In the genomic region with DNA sequence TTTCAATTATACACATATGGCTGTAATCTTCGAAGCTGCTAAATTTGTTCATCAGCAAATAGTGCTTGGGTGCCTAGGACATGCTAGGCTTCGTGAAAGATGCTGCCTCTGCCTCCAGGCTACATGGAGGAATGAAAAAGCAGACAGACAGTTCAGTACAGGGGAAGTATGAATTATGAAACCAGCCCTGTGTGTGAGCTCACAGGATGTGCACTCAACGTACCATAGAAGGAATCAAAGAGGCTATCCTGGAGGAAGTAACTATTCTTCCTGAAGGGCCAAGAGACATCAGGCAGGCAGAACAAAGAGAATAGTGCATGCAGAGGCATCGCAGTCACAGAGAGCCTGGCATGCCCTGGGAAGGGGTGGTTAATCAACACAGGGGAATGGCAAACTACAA, we compare ENCODE assay signal across 8 cellular contexts.
DNase-seq lines count a peak whose midpoint lies in the region; ATAC-seq and TF ChIP-seq lines count a peak whose summit lies in the region.

No MANE protein-coding gene starts in this region.

- peaks cover 19% of the 10 kb centered on the region for H3K9me3 Mint-ChIP-seq in T-helper 2 cell treated with Interferon-gamma antibody and Interleukin-4, amounts not matched to agents 5 μg/mL and 100 μg/mL, for 36 hours

- H3K27ac ChIP-seq in lung (ENCODE audit: low read depth in 1 of 2, low read length in 1 of 2), result no peak overlapping the region

- peak; percentile 82 for ATAC-seq in GM21723 (IDR thresholded peaks at IDR 0.05; ENCODE audit: unreplicated experiment)
- ATAC-seq in SK-N-SH treated with all-trans-retinoic acid at 6 μM for 48 hours, result peak; percentile 36
- peak; percentile 66 for ATAC-seq in lung (ENCODE audit: insufficient read depth, low FRiP score)
- no peak for ATAC-seq in HG02678 (IDR thresholded peaks at IDR 0.05; ENCODE audit: unreplicated experiment)

- no peak overlapping the region for H3K4me3 Mint-ChIP-seq in T-helper 2 cell treated with Interferon-gamma antibody and Interleukin-4, amounts not matched to agents 5 μg/mL and 100 μg/mL, for 36 hours

- H3K4me1 ChIP-seq in lung (ENCODE audit: control insufficient read depth in 2 of 2, insufficient read depth in 2 of 2, low read length in 2 of 2), result peaks cover 2 to 4% of the 10 kb centered on the region in 2 donors

- H3K4me1 Mint-ChIP-seq in T-helper 2 cell treated with Interferon-gamma antibody and Interleukin-4, amounts not matched to agents 5 μg/mL and 100 μg/mL, for 36 hours (ENCODE audit: low read depth), result peaks cover 28% of the 10 kb centered on the region

- no peaks in the 10 kb centered on the region for H3K9me3 ChIP-seq in lung (ENCODE audit: control insufficient read depth in 2 of 2, insufficient read depth in 1 of 2, low read length in 1 of 2)

- peaks cover 10% of the 10 kb centered on the region for H3K36me3 Mint-ChIP-seq in T-helper 2 cell treated with Interferon-gamma antibody and Interleukin-4, amounts not matched to agents 5 μg/mL and 100 μg/mL, for 36 hours (ENCODE audit: low read depth)

- TF ChIP-seq CTCF in GM12864 (IDR thresholded peaks at IDR 0.05; ENCODE audit: low read depth, low read length, missing control alignments) (no peak), lung (IDR thresholded peaks at IDR 0.05; ENCODE audit: control extremely low read depth, extremely low read depth) (no peak)

- H3K27ac Mint-ChIP-seq in T-helper 2 cell treated with Interferon-gamma antibody and Interleukin-4, amounts not matched to agents 5 μg/mL and 100 μg/mL, for 36 hours, result no peak overlapping the region

- DNase-seq in GM12864 (ENCODE audit: low read depth) (peak; percentile 22), lung (ENCODE audit: low spot score) (no peak), NCI-H187 (lab: John Stamatoyannopoulos, UW) (no peak), cerebellar cortex (ENCODE audit: low spot score) (no peak)
- DNase-seq in T-helper 2 cell treated with Interferon-gamma antibody and Interleukin-4, amounts not matched to agents 5 μg/mL and 100 μg/mL, for 36 hours (ENCODE audit: low spot score), result no peak

- H3K4me3 ChIP-seq in GM12864 (ENCODE audit: low read depth, low read length), result no peak overlapping the region; the same call in 1 of the 2 replicates
- H3K4me3 ChIP-seq in lung, result no peak overlapping the region

- H3K36me3 ChIP-seq in lung (ENCODE audit: control insufficient read depth in 2 of 2, insufficient read depth in 2 of 2, low read length in 2 of 2), result no peaks in the 10 kb centered on the region

- no peaks in the 10 kb centered on the region for H3K27me3 Mint-ChIP-seq in T-helper 2 cell treated with Interferon-gamma antibody and Interleukin-4, amounts not matched to agents 5 μg/mL and 100 μg/mL, for 36 hours (ENCODE audit: low read depth)

- H3K27me3 ChIP-seq in lung (ENCODE audit: control insufficient read depth, insufficient read depth), result no peaks in the 10 kb centered on the region

- 39 to 56% methylated on average over 4 of the region's 4 CpGs for WGBS in lung, 2 donors

TF ChIP-seq in SK-N-SH treated with all-trans-retinoic acid at 6 μM for 48 hours, 23 proteins besides CTCF, POLR2A, EP300 and RAD21:
- TF ChIP-seq RARB (CRISPR knock-in tag; IDR thresholded peaks at IDR 0.05) (no peak), ZFP3 (CRISPR knock-in tag; IDR thresholded peaks at IDR 0.05) (no peak), CREB5 (CRISPR knock-in tag; IDR thresholded peaks at IDR 0.05; ENCODE audit: low read depth) (no peak), BACH2 (CRISPR knock-in tag; IDR thresholded peaks at IDR 0.05; ENCODE audit: borderline replicate concordance) (no peak), ZC3H10 (CRISPR knock-in tag; IDR thresholded peaks at IDR 0.05) (no peak), ISL1 (CRISPR knock-in tag; IDR thresholded peaks at IDR 0.05) (no peak), OSR1 (CRISPR knock-in tag; IDR thresholded peaks at IDR 0.05) (no peak), TOX (CRISPR knock-in tag; IDR thresholded peaks at IDR 0.05; ENCODE audit: borderline replicate concordance) (no peak), ESRRG (CRISPR knock-in tag; IDR thresholded peaks at IDR 0.05) (no peak), ARNTL (CRISPR knock-in tag; IDR thresholded peaks at IDR 0.05; ENCODE audit: borderline replicate concordance, low read depth) (no peak), POU6F1 (CRISPR knock-in tag; IDR thresholded peaks at IDR 0.05; ENCODE audit: borderline replicate concordance, low read depth) (no peak), ZNF8 (CRISPR knock-in tag; IDR thresholded peaks at IDR 0.05) (no peak)
- TF ChIP-seq, protein P1, sequence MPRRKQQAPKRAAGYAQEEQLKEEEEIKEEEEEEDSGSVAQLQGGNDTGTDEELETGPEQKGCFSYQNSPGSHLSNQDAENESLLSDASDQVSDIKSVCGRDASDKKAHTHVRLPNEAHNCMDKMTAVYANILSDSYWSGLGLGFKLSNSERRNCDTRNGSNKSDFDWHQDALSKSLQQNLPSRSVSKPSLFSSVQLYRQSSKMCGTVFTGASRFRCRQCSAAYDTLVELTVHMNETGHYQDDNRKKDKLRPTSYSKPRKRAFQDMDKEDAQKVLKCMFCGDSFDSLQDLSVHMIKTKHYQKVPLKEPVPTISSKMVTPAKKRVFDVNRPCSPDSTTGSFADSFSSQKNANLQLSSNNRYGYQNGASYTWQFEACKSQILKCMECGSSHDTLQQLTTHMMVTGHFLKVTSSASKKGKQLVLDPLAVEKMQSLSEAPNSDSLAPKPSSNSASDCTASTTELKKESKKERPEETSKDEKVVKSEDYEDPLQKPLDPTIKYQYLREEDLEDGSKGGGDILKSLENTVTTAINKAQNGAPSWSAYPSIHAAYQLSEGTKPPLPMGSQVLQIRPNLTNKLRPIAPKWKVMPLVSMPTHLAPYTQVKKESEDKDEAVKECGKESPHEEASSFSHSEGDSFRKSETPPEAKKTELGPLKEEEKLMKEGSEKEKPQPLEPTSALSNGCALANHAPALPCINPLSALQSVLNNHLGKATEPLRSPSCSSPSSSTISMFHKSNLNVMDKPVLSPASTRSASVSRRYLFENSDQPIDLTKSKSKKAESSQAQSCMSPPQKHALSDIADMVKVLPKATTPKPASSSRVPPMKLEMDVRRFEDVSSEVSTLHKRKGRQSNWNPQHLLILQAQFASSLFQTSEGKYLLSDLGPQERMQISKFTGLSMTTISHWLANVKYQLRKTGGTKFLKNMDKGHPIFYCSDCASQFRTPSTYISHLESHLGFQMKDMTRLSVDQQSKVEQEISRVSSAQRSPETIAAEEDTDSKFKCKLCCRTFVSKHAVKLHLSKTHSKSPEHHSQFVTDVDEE (CRISPR knock-in tag; IDR thresholded peaks at IDR 0.05), result no peak
